In the genomic region with DNA sequence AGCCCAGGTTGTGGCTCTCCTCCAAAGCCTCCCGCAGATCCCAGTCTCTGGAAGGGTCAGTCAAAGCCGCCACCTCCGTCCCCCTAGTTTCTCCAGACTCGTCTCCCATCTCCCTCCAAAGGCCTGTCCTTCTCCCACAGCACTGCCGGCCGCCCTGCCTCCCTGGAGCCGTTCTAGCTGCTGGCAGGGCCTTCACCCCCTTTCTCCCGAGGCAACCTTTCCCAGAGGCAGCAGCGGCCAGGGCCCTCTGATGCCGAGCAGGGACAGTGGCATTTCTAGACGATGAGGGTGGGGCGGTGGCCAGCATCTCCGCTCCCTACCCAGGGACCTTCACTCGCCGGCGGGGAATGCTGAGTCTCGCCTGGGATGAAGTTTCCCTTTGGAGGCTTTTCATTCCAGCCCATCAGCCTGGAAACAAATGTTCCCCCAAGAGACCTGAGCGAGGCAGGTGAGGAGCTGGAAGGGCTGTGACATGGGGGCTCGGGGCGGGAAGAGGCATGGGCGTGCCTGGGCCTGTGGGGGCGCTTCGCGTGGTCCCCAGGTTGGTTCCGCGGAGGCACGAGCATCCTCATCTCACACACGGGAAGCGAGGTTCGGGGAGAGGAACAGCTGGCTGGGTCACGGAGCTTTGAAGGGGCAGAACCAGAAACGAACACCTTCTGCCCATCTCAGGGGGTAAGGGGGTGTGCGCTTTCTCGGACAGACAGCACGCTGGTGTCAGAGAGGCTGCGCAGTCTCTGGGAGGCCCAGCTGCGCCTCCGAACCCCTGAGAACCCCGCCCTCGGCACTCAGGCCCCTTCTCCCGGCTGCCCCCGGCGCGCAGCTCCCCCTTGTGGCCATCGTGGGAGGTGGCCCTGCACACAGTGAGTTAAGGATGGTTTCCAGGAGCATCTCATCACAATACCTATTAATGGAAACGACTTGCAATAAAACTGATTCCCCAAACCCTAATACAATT, we compare ENCODE assay signal across 8 cellular contexts. TPM values are rescaled to one million over a fixed set of nuclear protein-coding genes. Genes with fewer than 3 reads are reported as not detected.
DNase-seq lines count a peak whose midpoint lies in the region; ATAC-seq, FAIRE-seq and TF ChIP-seq lines count a peak whose summit lies in the region.

No MANE protein-coding gene starts in this region.

- no peak for FAIRE-seq in RCC 7860 (lab: Jason Lieb, UNC)

- DNase-seq in GM20000 (ENCODE audit: low spot score) (no peak), SK-MEL-5 (ENCODE audit: low read depth, low spot score) (peak; percentile 20), globus pallidus (ENCODE audit: low spot score) (no peak), RCC 7860 (ENCODE audit: low spot score) (no peak), NCI-H2107 treated with DMSO at 0.1 percent for 48 hours (lab: John Stamatoyannopoulos, UW; ENCODE audit: unreplicated experiment) (no peak)
- peak; percentile 7 for DNase-seq in effector CD8-positive, alpha-beta T cell (lab: John Stamatoyannopoulos, UW)
- DNase-seq in stimulated activated CD4-positive, alpha-beta T cell treated with anti-CD3 and anti-CD28 coated beads, Interleukin-1b, Interleukin-23, amount 100 ng/mL, for 4 hours (ENCODE audit: low read depth in 2 of 2), result peak; percentile 26 to 31

- peak; percentile 49 for TF ChIP-seq CTCF in GM20000 (IDR thresholded peaks at IDR 0.05; ENCODE audit: extremely low read depth, missing control alignments)

- in situ Hi-C loops in SK-MEL-5 (cut with HindIII; ENCODE audit: low pct_unique_long_range_greater_than_20kb, low sequenced_read_pairs), result no loop called here

- ATAC-seq in GM19467 (IDR thresholded peaks at IDR 0.05; ENCODE audit: unreplicated experiment), result no peak

RNA-seq across cellular contexts. Expression of a gene that starts 18.1 kb away (rescaled TPM):
- total RNA-seq in SK-MEL-5 (2014; rRNA removed; shearing (Covaris generic)), result 0.08 and 0.24 TPM in 2 replicates
- 0.06 and 0.08 TPM in 2 replicates for polyA plus RNA-seq in SK-MEL-5 (2015; cell fraction: cytosol; rRNA removed)
- 2.2 and 6.6 TPM in 2 replicates for polyA plus RNA-seq in SK-MEL-5 (2015; cell fraction: nucleus; rRNA removed)

RNA-seq across cellular contexts. Expression of a gene that starts 51.8 kb away (rescaled TPM):
- total RNA-seq in SK-MEL-5 (2014; rRNA removed; shearing (Covaris generic)), result 3,453 and 4,098 TPM in 2 replicates
- 3,817 and 4,425 TPM in 2 replicates for polyA plus RNA-seq in SK-MEL-5 (2015; cell fraction: cytosol; rRNA removed)
- 674 and 780 TPM in 2 replicates for polyA plus RNA-seq in SK-MEL-5 (2015; cell fraction: nucleus; rRNA removed)

Comparison
In these comparisons a context has a peak if more than half of its experiments do, and no peak if none do; other contexts are left out.
1. DNase-seq: peak in SK-MEL-5 (single experiment), effector CD8-positive, alpha-beta T cell (single experiment) and stimulated activated CD4-positive, alpha-beta T cell treated with anti-CD3 and anti-CD28 coated beads, Interleukin-1b, Interleukin-23, amount 100 ng/mL, for 4 hours (2 of 2); none in GM20000 (single experiment), globus pallidus (single experiment), RCC 7860 (single experiment) and NCI-H2107 treated with DMSO at 0.1 percent for 48 hours (single experiment).